In genomic region chr11:129056916-129057315, GRCh38 we compare ENCODE assay signal across 16 cellular contexts.
DNase-seq lines count a peak whose midpoint lies in the region; ATAC-seq and TF ChIP-seq lines count a peak whose summit lies in the region.
"Had no signal": no experiment of that assay in that cellular context is flagged by ENCODE, and none has a peak within 500 bp of the region (broad histone marks: within the 10 kb centered on the region; RNA-seq: fewer than 3 reads in every experiment).

No MANE protein-coding gene starts in this region.

- H3K9me3 ChIP-seq in WERI-Rb-1 (ENCODE audit: severe bottlenecking), result no peaks in the 10 kb centered on the region
- H3K9me3 ChIP-seq in endodermal cell (ENCODE audit: control insufficient read depth, low read length), result no peaks in the 10 kb centered on the region
- no peaks in the 10 kb centered on the region for H3K9me3 ChIP-seq in MM.1S (replicated peaks; ENCODE audit: insufficient read depth, low read length)

- H3K27me3 ChIP-seq in WERI-Rb-1 (ENCODE audit: insufficient read depth, low read depth, severe bottlenecking) (no peaks in the 10 kb centered on the region), endodermal cell (ENCODE audit: control insufficient read depth, insufficient read depth, low read length, poor library complexity, severe bottlenecking) (no peaks in the 10 kb centered on the region), MM.1S (replicated peaks; ENCODE audit: insufficient read depth, low read length) (no peaks in the 10 kb centered on the region)

- H3K4me1 ChIP-seq in endodermal cell (ENCODE audit: control insufficient read depth, insufficient read depth, low read length) (no peaks in the 10 kb centered on the region), MM.1S (ENCODE audit: low read length) (no peaks in the 10 kb centered on the region)

- no peak for ATAC-seq in GM21786 (IDR thresholded peaks at IDR 0.05; ENCODE audit: unreplicated experiment)
- ATAC-seq in activated T-helper 17 cell treated with anti-CD3 and anti-CD28 coated beads, Interleukin-2, amount 50 U/mL, for 72 hours (replicated peaks), result no peak

- H3K79me2 ChIP-seq in MM.1S (ENCODE audit: low read length), result no peaks in the 10 kb centered on the region

- H3K4me3 ChIP-seq in WERI-Rb-1 (ENCODE audit: low read depth, low read length), result no peak overlapping the region
- H3K4me3 ChIP-seq in endodermal cell (ENCODE audit: low read length), result no peak overlapping the region
- H3K4me3 ChIP-seq in MM.1S (ENCODE audit: low read length), result no peak overlapping the region
- H3K4me3 ChIP-seq: GM23248 had no signal

- no peak overlapping the region for H2AFZ ChIP-seq in MM.1S (ENCODE audit: low read length)
- H2AFZ ChIP-seq: GM23248 had no signal

- H3K36me3 ChIP-seq in WERI-Rb-1 (peaks cover 4% of the 10 kb centered on the region; the same call in 1 of the 2 replicates), endodermal cell (ENCODE audit: control insufficient read depth, insufficient read depth, low read length) (peaks cover 14% of the 10 kb centered on the region), MM.1S (replicated peaks; ENCODE audit: insufficient read depth, low read length) (no peaks in the 10 kb centered on the region)

- no peak overlapping the region for H3K4me2 ChIP-seq in MM.1S (ENCODE audit: low read depth, low read length)

- peak; percentile 11 for DNase-seq in WERI-Rb-1
- no peak for DNase-seq in endodermal cell
- DNase-seq in progenitor cell of endocrine pancreas (ENCODE audit: low spot score, unreplicated experiment), result no peak
- DNase-seq in MM.1S, result no peak
- DNase-seq: C1 segment of cervical spinal cord; Calu3; CD4-positive, alpha-beta memory T cell; COR-L47; DMS53; DMS79 treated with DMSO at 0.1 percent for 48 hours; GF-D8; GM23248; H7; HCEC 1CT had no signal

- H3K9me3 Mint-ChIP-seq in endodermal cell, result no peaks in the 10 kb centered on the region
- peaks cover 3% of the 10 kb centered on the region for H3K9me3 Mint-ChIP-seq in progenitor cell of endocrine pancreas (ENCODE audit: low read depth)
- H3K9me3 Mint-ChIP-seq in activated T-helper 17 cell treated with anti-CD3 and anti-CD28 coated beads, Interleukin-2, amount 50 U/mL, for 72 hours, result no peaks in the 10 kb centered on the region
- H3K9me3 Mint-ChIP-seq: CD4-positive, alpha-beta memory T cell had no signal

- TF ChIP-seq CTCF in WERI-Rb-1 (IDR thresholded peaks at IDR 0.05; ENCODE audit: low read depth, low read length) (no peak), endodermal cell (conservative IDR thresholded peaks at IDR 0.05) (no peak), progenitor cell of endocrine pancreas (IDR thresholded peaks at IDR 0.05; ENCODE audit: unreplicated experiment) (no peak), MM.1S (IDR thresholded peaks at IDR 0.05; ENCODE audit: low read length) (no peak)

- H3K9ac ChIP-seq in endodermal cell (ENCODE audit: extremely low read depth, low read length, poor library complexity, severe bottlenecking) (no peak overlapping the region), MM.1S (ENCODE audit: low read length) (no peak overlapping the region)
- H3K9ac ChIP-seq: GM23248 had no signal

- H3K4me1 Mint-ChIP-seq in endodermal cell (no peaks in the 10 kb centered on the region), progenitor cell of endocrine pancreas (ENCODE audit: low read depth) (peaks cover 2% of the 10 kb centered on the region)
- no peaks in the 10 kb centered on the region for H3K4me1 Mint-ChIP-seq in activated T-helper 17 cell treated with anti-CD3 and anti-CD28 coated beads, Interleukin-2, amount 50 U/mL, for 72 hours
- H3K4me1 Mint-ChIP-seq: CD4-positive, alpha-beta memory T cell had no signal

- H3F3A ChIP-seq in MM.1S (ENCODE audit: insufficient read depth, low read length), result no peaks in the 10 kb centered on the region

- no peaks in the 10 kb centered on the region for H4K20me1 ChIP-seq in MM.1S (ENCODE audit: insufficient read depth, low read length)

- peak overlapping the region; percentile 15 for H3K27ac Mint-ChIP-seq in endodermal cell
- H3K27ac Mint-ChIP-seq in progenitor cell of endocrine pancreas, result peak overlapping the region; percentile 66
- H3K27ac Mint-ChIP-seq in activated T-helper 17 cell treated with anti-CD3 and anti-CD28 coated beads, Interleukin-2, amount 50 U/mL, for 72 hours, result no peak overlapping the region
- H3K27ac Mint-ChIP-seq: CD4-positive, alpha-beta memory T cell had no signal

- H3K27me3 Mint-ChIP-seq in endodermal cell (ENCODE audit: insufficient read depth), result no peaks in the 10 kb centered on the region
- no peaks in the 10 kb centered on the region for H3K27me3 Mint-ChIP-seq in progenitor cell of endocrine pancreas
- H3K27me3 Mint-ChIP-seq in activated T-helper 17 cell treated with anti-CD3 and anti-CD28 coated beads, Interleukin-2, amount 50 U/mL, for 72 hours, result no peaks in the 10 kb centered on the region

- H3K27ac ChIP-seq in WERI-Rb-1, result peak overlapping the region; percentile 61
- no peak overlapping the region for H3K27ac ChIP-seq in endodermal cell (ENCODE audit: low read depth, low read length)
- no peak overlapping the region for H3K27ac ChIP-seq in MM.1S (ENCODE audit: low read length)
- H3K27ac ChIP-seq: GM23248 had no signal

- H3K9me2 ChIP-seq in MM.1S (replicated peaks; ENCODE audit: insufficient read depth, low read length), result no peaks in the 10 kb centered on the region

- WGBS in endodermal cell (ENCODE audit: insufficient coverage in 1 of 2, insufficient read length in 1 of 2), 2 experiments, result 90 to 92% methylated on average over 11 of the region's 11 CpGs

- H3K4me3 Mint-ChIP-seq in endodermal cell (no peak overlapping the region), progenitor cell of endocrine pancreas (ENCODE audit: low read depth) (no peak overlapping the region)
- H3K4me3 Mint-ChIP-seq in activated T-helper 17 cell treated with anti-CD3 and anti-CD28 coated beads, Interleukin-2, amount 50 U/mL, for 72 hours, result no peak overlapping the region
- H3K4me3 Mint-ChIP-seq: CD4-positive, alpha-beta memory T cell had no signal

- H3K36me3 Mint-ChIP-seq in endodermal cell (ENCODE audit: low read depth), result peaks cover 6% of the 10 kb centered on the region
- H3K36me3 Mint-ChIP-seq in progenitor cell of endocrine pancreas (ENCODE audit: insufficient read depth), result peaks cover 6% of the 10 kb centered on the region
- no peaks in the 10 kb centered on the region for H3K36me3 Mint-ChIP-seq in activated T-helper 17 cell treated with anti-CD3 and anti-CD28 coated beads, Interleukin-2, amount 50 U/mL, for 72 hours (ENCODE audit: low read depth)
- H3K36me3 Mint-ChIP-seq: CD4-positive, alpha-beta memory T cell had no signal
